ENCODE assay signal across 16 cellular contexts in genomic region chr19:30202060-30202600, GRCh38.
A peak's percentile ranks its signal among the peaks of the same experiment; 100 is the strongest.
DNase-seq lines count a peak whose midpoint lies in the region; ATAC-seq, FAIRE-seq and TF ChIP-seq lines count a peak whose summit lies in the region.
"Had no signal": no experiment of that assay in that cellular context is flagged by ENCODE, and none has a peak within 500 bp of the region (broad histone marks: within the 10 kb centered on the region; RNA-seq: fewer than 3 reads in every experiment).

No MANE protein-coding gene starts in this region.

- no peak for TF ChIP-seq POLR2A in H1 (IDR thresholded peaks at IDR 0.05; ENCODE audit: control extremely low read depth in 1 of 2, low read depth in 2 of 2, low read length in 2 of 2)

- no peak for ATAC-seq in HG02642 (IDR thresholded peaks at IDR 0.05; ENCODE audit: poor library complexity, unreplicated experiment)
- ATAC-seq: CD8-positive, alpha-beta T cell had no signal

- H3T11ph ChIP-seq in H9 (ENCODE audit: low read length), result no peak overlapping the region

- H3K18ac ChIP-seq in H9 (ENCODE audit: insufficient read length, low read depth, low read length) (no peak overlapping the region), H1 (ENCODE audit: extremely low read depth, low read length) (no peak overlapping the region)

- H3K4me3 ChIP-seq in H1 (ENCODE audit: extremely low read depth in 1 of 4, insufficient read depth in 2 of 4, low read depth in 3 of 4, low read length in 4 of 4), result no peak overlapping the region
- H3K4me3 ChIP-seq: GM23248 had no signal

- H4K5ac ChIP-seq in H9 (ENCODE audit: insufficient read length, low read depth, low read length) (no peak overlapping the region), H1 (ENCODE audit: insufficient read length, low read depth, low read length) (no peak overlapping the region)

- H3K4me3 Mint-ChIP-seq in H9, result no peak overlapping the region
- H3K4me3 Mint-ChIP-seq: CD14-positive monocyte; CD8-positive, alpha-beta T cell; IgD-negative memory B cell had no signal

- DNase-seq in AG20443 (ENCODE audit: low spot score) (peak; percentile 5), H9 (peak; percentile 3), H1 (ENCODE audit: low read depth in 1 of 2, low spot score in 2 of 2) (peak in 1 of 2 experiments; percentile 29), urothelium cell line (ENCODE audit: low spot score) (no peak), AML-193 (lab: John Stamatoyannopoulos, UW) (no peak), 8988T (no peak)
- DNase-seq: CD8-positive, alpha-beta T cell; COR-L47; GF-D8; GM23248; H7; KG1 had no signal

- H4K8ac ChIP-seq in H9 (replicated peaks; ENCODE audit: insufficient read length, low read depth, low read length) (no peak overlapping the region), H1 (ENCODE audit: extremely low read depth, insufficient read depth, low read length) (no peak overlapping the region)

- H3K27me3 ChIP-seq in H9 (ENCODE audit: insufficient read depth, low read length), result no peaks in the 10 kb centered on the region
- H3K27me3 ChIP-seq in H1 (replicated peaks in 1 of 4; ENCODE audit: control insufficient read depth in 3 of 4, extremely low read depth in 1 of 4, insufficient read depth in 3 of 4, low read length in 3 of 4), result no peaks in the 10 kb centered on the region

- H3K23me2 ChIP-seq in H9 (ENCODE audit: insufficient read length, low read depth, low read length, poor library complexity, severe bottlenecking) (no peaks in the 10 kb centered on the region), H1 (ENCODE audit: low read depth, low read length) (no peaks in the 10 kb centered on the region)

- CTCF ChIA-PET in H1 (lab: Charles Lee; ENCODE audit: partially characterized antibody), result interaction anchor here (0.6 to 1.6 kb wide), 4 partner anchors 8 to 448 kb away, joined by 3 read pairs; no protein-coding TSS in a partner anchor

- no peak overlapping the region for H2BK15ac ChIP-seq in H9 (ENCODE audit: low read depth, low read length)
- H2BK15ac ChIP-seq in H1 (ENCODE audit: low read length), result no peak overlapping the region

- no peaks in the 10 kb centered on the region for H3K79me2 ChIP-seq in H9 (ENCODE audit: insufficient read depth, low read length)
- no peaks in the 10 kb centered on the region for H3K79me2 ChIP-seq in H1 (ENCODE audit: control insufficient read depth in 1 of 2, insufficient read depth in 2 of 2, low read length in 2 of 2)

- H4K20me1 ChIP-seq in H9 (ENCODE audit: control insufficient read depth, insufficient read depth, insufficient read length) (no peaks in the 10 kb centered on the region), H1 (replicated peaks in 1 of 2; ENCODE audit: control insufficient read depth in 1 of 2, insufficient read depth in 2 of 2, low read length in 2 of 2) (no peaks in the 10 kb centered on the region)

- WGBS in H9 (ENCODE audit: extremely low coverage, insufficient read length, low lambda C conversion rate), result no CpG with 5 or more reads among the region's 9 CpGs
- 89% methylated on average over 9 of the region's 9 CpGs; no CpG with 5 or more reads in 1 of the 2 experiments for WGBS in H1 (ENCODE audit: extremely low coverage in 1 of 2, insufficient coverage in 1 of 2, insufficient read length in 1 of 2, insufficient replicate concordance in 2 of 2, low coverage in 1 of 2, low lambda C conversion rate in 2 of 2, missing lambda C conversion rate in 1 of 2), 2 experiments

- H3K9me3 ChIP-seq in H9 (ENCODE audit: control insufficient read depth, low read depth, low read length) (no peaks in the 10 kb centered on the region), H1 (ENCODE audit: insufficient read depth in 2 of 2, low read depth in 1 of 2, low read length in 1 of 2) (peaks cover under 1% of the 10 kb centered on the region in 2 experiments; a peak in 1 of 4 replicates)

- TF ChIP-seq CTCF in H9 (conservative IDR thresholded peaks at IDR 0.05) (no peak), H1 (IDR thresholded peaks at IDR 0.05; ENCODE audit: control extremely low read depth in 1 of 3, insufficient read depth in 1 of 3, low read depth in 1 of 3, low read length in 3 of 3) (no peak)

- H2AK5ac ChIP-seq in H9 (ENCODE audit: insufficient read length, low read length), result no peak overlapping the region
- no peak overlapping the region for H2AK5ac ChIP-seq in H1 (ENCODE audit: low read depth, low read length)

- H3K14ac ChIP-seq in H9 (ENCODE audit: insufficient read depth, low read length) (no peak overlapping the region), H1 (ENCODE audit: insufficient read length) (peak overlapping the region; percentile 77)

- no peak for TF ChIP-seq RAD21 in H1 (IDR thresholded peaks at IDR 0.05 in 1 of 2, conservative IDR thresholded peaks at IDR 0.05 in 1 of 2; ENCODE audit: low read depth in 2 of 2, low read length in 2 of 2)

- no peak overlapping the region for H2BK12ac ChIP-seq in H9 (ENCODE audit: insufficient read length, low read depth, low read length)
- H2BK12ac ChIP-seq in H1 (ENCODE audit: low read depth, low read length), result no peak overlapping the region

- no peaks in the 10 kb centered on the region for H3K79me1 ChIP-seq in H9 (ENCODE audit: insufficient read depth, low read depth, low read length, poor library complexity, severe bottlenecking)
- H3K79me1 ChIP-seq in H1 (ENCODE audit: low read depth, low read length), result no peaks in the 10 kb centered on the region

- H3K9me3 Mint-ChIP-seq in H9, result peaks cover 6 to 9% of the 10 kb centered on the region in 2 experiments; a peak in 4 of 5 replicates

- POLR2A ChIA-PET in H1 (lab: Charles Lee; ENCODE audit: partially characterized antibody), result no interaction called here

- H3K56ac ChIP-seq in H9 (ENCODE audit: insufficient read length, low read depth, low read length), result no peak overlapping the region
- no peak overlapping the region for H3K56ac ChIP-seq in H1 (replicated peaks; ENCODE audit: insufficient read length, low read depth, low read length)

- FAIRE-seq in H1 (lab: Jason Lieb, UNC), result no peak
- FAIRE-seq in urothelium cell line (lab: Jason Lieb, UNC), result peak; percentile 87
- FAIRE-seq: A204.1 had no signal

- H3K36me3 ChIP-seq in H1 (ENCODE audit: control insufficient read depth in 2 of 4, insufficient read depth in 4 of 4, low read length in 3 of 4), result no peaks in the 10 kb centered on the region

- H2AFZ ChIP-seq in H9 (ENCODE audit: low read length) (no peak overlapping the region), H1 (ENCODE audit: low read length) (no peak overlapping the region)
- H2AFZ ChIP-seq: GM23248 had no signal

- H3K4me2 ChIP-seq in H9 (ENCODE audit: insufficient read depth, insufficient read length, low read length), result no peak overlapping the region
- H3K4me2 ChIP-seq in H1 (ENCODE audit: insufficient read depth in 1 of 2, low read depth in 2 of 2, low read length in 2 of 2), result no peak overlapping the region

- H3K4me1 ChIP-seq in H9 (ENCODE audit: insufficient read depth, low read length), result no peaks in the 10 kb centered on the region
- no peaks in the 10 kb centered on the region for H3K4me1 ChIP-seq in H1 (replicated peaks in 1 of 4; ENCODE audit: control insufficient read depth in 3 of 4, insufficient read depth in 4 of 4, low read length in 3 of 4)

- H3K36me3 Mint-ChIP-seq in H9 (ENCODE audit: insufficient read depth in 1 of 3, low read depth in 3 of 3), result no peaks in the 10 kb centered on the region; a peak in 2 of 7 replicates
- H3K36me3 Mint-ChIP-seq: CD14-positive monocyte; CD8-positive, alpha-beta T cell; IgD-negative memory B cell had no signal

- H3K4ac ChIP-seq in H9 (ENCODE audit: low read depth, low read length), result no peak overlapping the region
- H3K4ac ChIP-seq in H1 (replicated peaks; ENCODE audit: insufficient read length, low read depth, low read length), result no peak overlapping the region

- no peak overlapping the region for H2BK120ac ChIP-seq in H9 (ENCODE audit: low read depth, low read length, poor library complexity, severe bottlenecking)
- H2BK120ac ChIP-seq in H1 (replicated peaks; ENCODE audit: low read depth, low read length), result no peak overlapping the region

- no peak overlapping the region for H3K27ac ChIP-seq in H9 (ENCODE audit: insufficient read length, low read depth, low read length)
- H3K27ac ChIP-seq in H1 (ENCODE audit: low read depth, low read length), result no peak overlapping the region
- H3K27ac ChIP-seq: GM23248 had no signal

- no peaks in the 10 kb centered on the region for H3K4me1 Mint-ChIP-seq in H9
- H3K4me1 Mint-ChIP-seq: CD14-positive monocyte, IgD-negative memory B cell had no signal

- no peak for TF ChIP-seq EP300 in H1 (IDR thresholded peaks at IDR 0.05; ENCODE audit: borderline replicate concordance in 1 of 2, low read depth in 2 of 2, low read length in 2 of 2)

- H3K23ac ChIP-seq in H9 (ENCODE audit: insufficient read length, low read depth, low read length) (no peak overlapping the region), H1 (ENCODE audit: insufficient read length) (no peak overlapping the region)

- no peak overlapping the region for H4K91ac ChIP-seq in H9 (ENCODE audit: insufficient read length, low read depth, low read length)
- H4K91ac ChIP-seq in H1 (replicated peaks; ENCODE audit: insufficient read length, low read length), result no peak overlapping the region

- H3K9ac ChIP-seq in H9 (ENCODE audit: extremely low read depth, insufficient read length, low read length) (no peak overlapping the region), H1 (replicated peaks in 1 of 4; ENCODE audit: extremely low read depth in 1 of 4, low read depth in 3 of 4, low read length in 3 of 4) (no peak overlapping the region)
- H3K9ac ChIP-seq: GM23248 had no signal

- no peaks in the 10 kb centered on the region; the same call in none of the 2 replicates for H3K27me3 Mint-ChIP-seq in H9 (ENCODE audit: low read depth)
- H3K27me3 Mint-ChIP-seq: IgD-negative memory B cell had no signal

- H2BK20ac ChIP-seq in H9 (ENCODE audit: low read depth, low read length, poor library complexity, severe bottlenecking) (no peak overlapping the region), H1 (ENCODE audit: low read length) (no peak overlapping the region)

- no peak overlapping the region for H2BK5ac ChIP-seq in H9 (ENCODE audit: insufficient read length, low read length)
- H2BK5ac ChIP-seq in H1 (ENCODE audit: low read depth, low read length), result no peak overlapping the region

- H3K27ac Mint-ChIP-seq in H9, result no peak overlapping the region
- H3K27ac Mint-ChIP-seq: CD14-positive monocyte; CD8-positive, alpha-beta T cell; IgD-negative memory B cell had no signal

TF ChIP-seq in H1, 55 proteins besides CTCF, POLR2A, EP300 and RAD21:
- TF ChIP-seq ASH2L (IDR thresholded peaks at IDR 0.05; ENCODE audit: low read length), result no peak
- TF ChIP-seq SIN3A (conservative IDR thresholded peaks at IDR 0.05 in 1 of 2, IDR thresholded peaks at IDR 0.05 in 1 of 2; ENCODE audit: low read depth in 1 of 2, low read length in 2 of 2), result no peak
- no peak for TF ChIP-seq KDM4A (IDR thresholded peaks at IDR 0.05; ENCODE audit: low read depth, low read length, severe bottlenecking)
- TF ChIP-seq MAFK (IDR thresholded peaks at IDR 0.05; ENCODE audit: low read depth, low read length), result no peak
- TF ChIP-seq CEBPB (IDR thresholded peaks at IDR 0.05; ENCODE audit: low read depth, low read length), result no peak
TF ChIP-seq in H1: peak in this region for 0.

Comparison
In these comparisons a context has a peak if more than half of its experiments do, and no peak if none do; other contexts are left out.
1. DNase-seq: peak in AG20443 (single experiment) and H9 (single experiment); none in urothelium cell line (single experiment), AML-193 (0 of 2) and 8988T (single experiment).